ENCODE assay signal across 19 cellular contexts in genomic region chr21:44375686-44376320, GRCh38. TPM values are rescaled to one million over a fixed set of nuclear protein-coding genes. Genes with fewer than 3 reads are reported as not detected.
DNase-seq lines count a peak whose midpoint lies in the region; ATAC-seq, FAIRE-seq and TF ChIP-seq lines count a peak whose summit lies in the region.
"Had no signal": no experiment of that assay in that cellular context is flagged by ENCODE, and none has a peak within 500 bp of the region (broad histone marks: within the 10 kb centered on the region; RNA-seq: fewer than 3 reads in every experiment).

No MANE protein-coding gene starts in this region.

- H3K27me3 ChIP-seq in upper lobe of left lung = no peaks in the 10 kb centered on the region

- FAIRE-seq in urothelium cell line (lab: Jason Lieb, UNC) = peak; percentile 74
- FAIRE-seq: GM19239 had no signal

- H3K36me3 ChIP-seq in upper lobe of left lung = no peaks in the 10 kb centered on the region
- H3K36me3 ChIP-seq: left ventricle myocardium inferior, suprapubic skin had no signal

- peaks cover 24% of the 10 kb centered on the region for H3K4me1 Mint-ChIP-seq in activated naive CD8-positive, alpha-beta T cell (ENCODE audit: low read depth)
- H3K4me1 Mint-ChIP-seq in activated naive CD8-positive, alpha-beta T cell treated with anti-CD3 and anti-CD28 coated beads for 36 hours = peaks cover 19% of the 10 kb centered on the region
- H3K4me1 Mint-ChIP-seq in naive thymus-derived CD8-positive, alpha-beta T cell = peaks cover 15 to 32% (median 28%) of the 10 kb centered on the region in 4 donors

- WGBS in upper lobe of left lung, 2 donors = 86 to 88% methylated on average over 22 to 25 of the region's 25 CpGs

- no peak for DNase-seq in activated naive CD8-positive, alpha-beta T cell treated with anti-CD3 and anti-CD28 coated beads for 36 hours
- DNase-seq in caudate nucleus (lab: John Stamatoyannopoulos, UW) (no peak), urothelium cell line (ENCODE audit: low spot score) (no peak), upper lobe of left lung (no peak)
- no peak for DNase-seq in naive thymus-derived CD8-positive, alpha-beta T cell
- no peak for DNase-seq in stimulated activated naive CD4-positive, alpha-beta T cell treated with Interleukin-2 at 50 U/mL for 16 hours (lab: John Stamatoyannopoulos, UW)
- DNase-seq: activated CD4-positive, alpha-beta T cell treated with anti-CD3 and anti-CD28 coated beads for 4 hours; H7; left ventricle myocardium inferior; NCI-H187; NCI-H226; stimulated activated CD4-positive, alpha-beta T cell treated with anti-CD3 and anti-CD28 coated beads, Interleukin-4, amount 100 ng/mL, for 24 hours had no signal

- peaks cover 4% of the 10 kb centered on the region for H3K36me3 Mint-ChIP-seq in activated naive CD8-positive, alpha-beta T cell
- H3K36me3 Mint-ChIP-seq in activated naive CD8-positive, alpha-beta T cell treated with anti-CD3 and anti-CD28 coated beads for 36 hours = peaks cover 7% of the 10 kb centered on the region
- peaks cover 0 to 4% (median 0%) of the 10 kb centered on the region in 3 donors for H3K36me3 Mint-ChIP-seq in naive thymus-derived CD8-positive, alpha-beta T cell
- H3K36me3 Mint-ChIP-seq: brain had no signal

- peaks cover 0 to 8% (median 5%) of the 10 kb centered on the region in 4 donors for H3K4me1 ChIP-seq in upper lobe of left lung
- H3K4me1 ChIP-seq: left ventricle myocardium inferior, parathyroid adenoma had no signal

- TF ChIP-seq EP300 in upper lobe of left lung (IDR thresholded peaks at IDR 0.05) = no peak

- H3K4me3 Mint-ChIP-seq in activated naive CD8-positive, alpha-beta T cell = no peak overlapping the region
- no peak overlapping the region for H3K4me3 Mint-ChIP-seq in activated naive CD8-positive, alpha-beta T cell treated with anti-CD3 and anti-CD28 coated beads for 36 hours
- peak overlapping the region; percentile 20 to 79 (median 69) for H3K4me3 Mint-ChIP-seq in naive thymus-derived CD8-positive, alpha-beta T cell
- H3K4me3 Mint-ChIP-seq: brain had no signal

- no peak for ATAC-seq in naive thymus-derived CD8-positive, alpha-beta T cell
- ATAC-seq in GM21515 (IDR thresholded peaks at IDR 0.05; ENCODE audit: unreplicated experiment) (no peak), upper lobe of left lung (ENCODE audit: low FRiP score in 2 of 2) (no peak)

- POLR2A ChIA-PET in naive thymus-derived CD8-positive, alpha-beta T cell (lab: Charles Lee) = no interaction called here

- TF ChIP-seq POLR2A in upper lobe of left lung (IDR thresholded peaks at IDR 0.05) = no peak

- no peaks in the 10 kb centered on the region for H3K9me3 ChIP-seq in upper lobe of left lung
- H3K9me3 ChIP-seq: left ventricle myocardium inferior, suprapubic skin had no signal

- H3K27ac Mint-ChIP-seq in activated naive CD8-positive, alpha-beta T cell = peak overlapping the region; percentile 61
- H3K27ac Mint-ChIP-seq in activated naive CD8-positive, alpha-beta T cell treated with anti-CD3 and anti-CD28 coated beads for 36 hours = no peak overlapping the region
- peak overlapping the region in 2 of 10 donors; percentile 14 to 86 for H3K27ac Mint-ChIP-seq in naive thymus-derived CD8-positive, alpha-beta T cell
- H3K27ac Mint-ChIP-seq: brain had no signal

- no peak for TF ChIP-seq CTCF in upper lobe of left lung (IDR thresholded peaks at IDR 0.05)

- H3K9me3 Mint-ChIP-seq in activated naive CD8-positive, alpha-beta T cell (ENCODE audit: low read depth) = no peaks in the 10 kb centered on the region
- H3K9me3 Mint-ChIP-seq in activated naive CD8-positive, alpha-beta T cell treated with anti-CD3 and anti-CD28 coated beads for 36 hours = peaks cover 5% of the 10 kb centered on the region
- peaks cover 0 to 2% (median 0%) of the 10 kb centered on the region in 9 donors for H3K9me3 Mint-ChIP-seq in naive thymus-derived CD8-positive, alpha-beta T cell

- H3K27me3 Mint-ChIP-seq in activated naive CD8-positive, alpha-beta T cell = no peaks in the 10 kb centered on the region
- H3K27me3 Mint-ChIP-seq in activated naive CD8-positive, alpha-beta T cell treated with anti-CD3 and anti-CD28 coated beads for 36 hours = no peaks in the 10 kb centered on the region
- H3K27me3 Mint-ChIP-seq in naive thymus-derived CD8-positive, alpha-beta T cell = peaks cover 0 to 3% (median 0%) of the 10 kb centered on the region in 5 donors

- H3K27ac ChIP-seq in caudate nucleus (ENCODE audit: low read depth, low read length) = peak overlapping the region; percentile 16
- H3K27ac ChIP-seq in upper lobe of left lung = peak overlapping the region in 2 of 4 donors; percentile 54 to 73
- H3K27ac ChIP-seq: left ventricle myocardium inferior, parathyroid adenoma, SK-N-MC, suprapubic skin had no signal

- no peak overlapping the region for H3K4me3 ChIP-seq in upper lobe of left lung
- H3K4me3 ChIP-seq: left ventricle myocardium inferior, SK-N-MC, suprapubic skin had no signal

RNA-seq across cellular contexts. Expression of gene TRPM2, which starts 22.4 kb away (rescaled TPM):
- total RNA-seq in activated naive CD8-positive, alpha-beta T cell treated with anti-CD3 and anti-CD28 coated beads for 36 hours = 1 to 10 TPM; 2.9 to 3.7 TPM
- under 1 TPM; 0.31 to 0.58 TPM for total RNA-seq in naive thymus-derived CD8-positive, alpha-beta T cell
- 1 to 10 TPM in 1 of 3 donors, under 1 TPM in 2; 0.20 to 1.2 (median 0.37) TPM for polyA plus RNA-seq in naive thymus-derived CD8-positive, alpha-beta T cell
- 10 to 100 TPM in 4 of 6 donors, 1 to 10 TPM in 2; 2.2 to 37.7 (median 12.7) TPM for total RNA-seq in upper lobe of left lung

RNA-seq across cellular contexts. Expression of gene CFAP410, which starts 36.6 kb away (rescaled TPM):
- total RNA-seq in activated naive CD8-positive, alpha-beta T cell treated with anti-CD3 and anti-CD28 coated beads for 36 hours = 10 to 100 TPM; 14.0 to 14.8 TPM
- 10 to 100 TPM; 59.0 to 60.2 TPM for total RNA-seq in naive thymus-derived CD8-positive, alpha-beta T cell
- polyA plus RNA-seq in naive thymus-derived CD8-positive, alpha-beta T cell = 10 to 100 TPM; 23.2 to 40.6 (median 29.1) TPM
- 10 to 100 TPM; 34.4 to 85.9 (median 48.4) TPM for total RNA-seq in upper lobe of left lung

Comparison
In these comparisons a context has a peak if more than half of its experiments do, and no peak if none do; other contexts are left out.
1. H3K4me3 Mint-ChIP-seq: peak in naive thymus-derived CD8-positive, alpha-beta T cell (10 of 10); none in activated naive CD8-positive, alpha-beta T cell (single experiment) and activated naive CD8-positive, alpha-beta T cell treated with anti-CD3 and anti-CD28 coated beads for 36 hours (single experiment).